ENCODE assay signal across 9 cellular contexts in the genomic region with DNA sequence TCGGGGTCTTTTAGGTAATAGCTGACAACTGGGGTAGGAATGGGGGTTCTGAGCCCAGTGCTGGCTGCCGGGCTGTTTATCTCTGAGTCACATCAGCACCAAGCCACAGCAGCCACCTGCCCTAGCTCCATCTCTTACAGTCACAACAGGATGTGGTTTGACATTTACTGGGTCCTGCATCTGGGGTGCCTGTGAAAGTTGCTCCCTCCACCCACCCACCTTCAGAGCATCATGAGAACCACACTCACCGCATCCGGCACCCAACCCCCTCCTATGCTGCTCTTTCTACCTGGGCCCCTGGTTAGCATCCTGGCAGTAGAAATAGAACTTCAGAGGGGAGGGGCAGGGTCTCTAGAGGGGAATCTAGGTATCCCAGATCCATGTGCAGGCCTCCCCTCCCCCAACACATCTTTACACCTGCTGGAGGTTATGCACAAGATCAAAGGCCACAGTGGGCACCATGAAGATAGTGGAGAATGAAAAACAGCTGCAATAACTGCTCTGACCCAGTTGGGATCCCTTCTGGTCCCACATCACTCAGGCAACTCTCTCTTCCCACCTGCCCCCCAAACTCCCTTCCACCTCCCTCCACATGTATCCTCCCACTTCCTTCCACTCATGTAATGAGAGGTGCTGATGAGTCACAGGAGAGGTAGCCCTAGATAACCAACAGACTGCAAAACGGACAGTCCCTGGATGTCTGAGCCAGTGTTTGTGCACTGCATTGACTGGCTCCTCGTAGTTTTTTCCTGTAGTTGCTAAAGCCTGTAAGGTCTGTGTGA. TPM values are rescaled to one million over a fixed set of nuclear protein-coding genes. Genes with fewer than 3 reads are reported as not detected.
A peak's percentile ranks its signal among the peaks of the same experiment; 100 is the strongest.
DNase-seq lines count a peak whose midpoint lies in the region; ATAC-seq and TF ChIP-seq lines count a peak whose summit lies in the region.
"Had no signal": no experiment of that assay in that cellular context is flagged by ENCODE, and none has a peak within 500 bp of the region (broad histone marks: within the 10 kb centered on the region; RNA-seq: fewer than 3 reads in every experiment).

No MANE protein-coding gene starts in this region.

- H3K9me3 ChIP-seq in SK-N-SH = 0 out of 2 replicates have a peak, but pooled peaks cover 3% of the 10 kb centered on the region

- no peak overlapping the region for H3K9ac ChIP-seq in SK-N-SH

- no peak for TF ChIP-seq RAD21 in SK-N-SH (IDR thresholded peaks at IDR 0.05; ENCODE audit: low read length)

- H2AFZ ChIP-seq in SK-N-SH (ENCODE audit: low read depth) = no peak overlapping the region

- CTCF ChIA-PET in SK-N-SH (lab: Yijun Ruan, JAX) = interaction anchor here (0.9 to 10.1 kb wide), 13 partner anchors 10 to 350 kb away, joined by 3 to 163 read pairs (median 10); no protein-coding TSS in a partner anchor

- POLR2A ChIA-PET in SK-N-SH (lab: Yijun Ruan, JAX) = no interaction called here

- ATAC-seq in SK-N-SH treated with all-trans-retinoic acid at 6 μM for 48 hours (no peak), HG03432 (IDR thresholded peaks at IDR 0.05; ENCODE audit: unreplicated experiment) (peak; percentile 87), esophagus mucosa (peak; percentile 86)

- H3K27me3 ChIP-seq in SK-N-SH (ENCODE audit: insufficient read depth) = no peaks in the 10 kb centered on the region

- H3K4me1 ChIP-seq in SK-N-SH (ENCODE audit: control insufficient read depth in 1 of 2, insufficient read depth in 2 of 2, low read depth in 1 of 2, low read length in 1 of 2) = peaks cover 20 to 27% of the 10 kb centered on the region in 2 experiments

- peak in 1 of 2 experiments; percentile 78; a peak in 2 of 4 replicates for TF ChIP-seq EP300 in SK-N-SH (IDR thresholded peaks at IDR 0.05; ENCODE audit: borderline replicate concordance in 1 of 2, low read depth in 1 of 2, low read length in 1 of 2)

- peak overlapping the region in 1 of 2 experiments; percentile 58; a peak in 2 of 4 replicates for H3K27ac ChIP-seq in SK-N-SH (ENCODE audit: low read depth in 2 of 2, low read length in 1 of 2)

- no peaks in the 10 kb centered on the region for H4K20me1 ChIP-seq in SK-N-SH (ENCODE audit: insufficient read depth)

- 26% methylated on average over 6 of the region's 6 CpGs for WGBS in SK-N-SH (ENCODE audit: low lambda C conversion rate)

- no peak for DNase-seq in SK-N-SH
- DNase-seq in activated CD4-positive, alpha-beta T cell treated with anti-CD3 and anti-CD28 coated beads, Interleukin-2, amount 50 U/mL, for 4 hours = peak; percentile 93 to 94
- peak; percentile 78 to 87 for DNase-seq in stimulated activated CD8-positive, alpha-beta memory T cell treated with anti-CD3 and anti-CD28 coated beads, Interleukin-2, amount 100 ng/mL, for 1 hour (ENCODE audit: low read depth in 2 of 2)
- no peak for DNase-seq in NOMO-1 treated with DMSO at 0.1 percent for 48 hours (lab: John Stamatoyannopoulos, UW; ENCODE audit: unreplicated experiment)
- no peak for DNase-seq in occipital lobe (lab: John Stamatoyannopoulos, UW)

- no peaks in the 10 kb centered on the region for H3K79me2 ChIP-seq in SK-N-SH (ENCODE audit: insufficient read depth)

- TF ChIP-seq CTCF in SK-N-SH (IDR thresholded peaks at IDR 0.05) = no peak

- peak overlapping the region; percentile 25; the same call in 1 of the 2 replicates for H3K4me2 ChIP-seq in SK-N-SH

- peaks cover 19% of the 10 kb centered on the region for H3F3A ChIP-seq in SK-N-SH (replicated peaks; ENCODE audit: insufficient read depth)

- no peaks in the 10 kb centered on the region for H3K36me3 ChIP-seq in SK-N-SH (replicated peaks in 1 of 2; ENCODE audit: control insufficient read depth in 1 of 2, insufficient read depth in 2 of 2, low read length in 1 of 2)

- H3K4me3 ChIP-seq in SK-N-SH (ENCODE audit: low read depth in 2 of 2, low read length in 1 of 2) = no peak overlapping the region

- no peaks in the 10 kb centered on the region for H3K9me2 ChIP-seq in SK-N-SH

TF ChIP-seq in SK-N-SH, 30 proteins besides CTCF, POLR2A, EP300 and RAD21 (continues in another document):
- TF ChIP-seq FOXM1 (IDR thresholded peaks at IDR 0.05; ENCODE audit: low read depth) (no peak), EZH2phosphoT487 (IDR thresholded peaks at IDR 0.05; ENCODE audit: borderline replicate concordance, low read depth) (no peak), RFX5 (IDR thresholded peaks at IDR 0.05; ENCODE audit: low read length) (no peak), FOXJ3 (CRISPR knock-in tag; IDR thresholded peaks at IDR 0.05) (no peak), NRF1 (IDR thresholded peaks at IDR 0.05; ENCODE audit: low read depth, low read length) (no peak), TCF12 (IDR thresholded peaks at IDR 0.05) (peak; percentile 92), RXRA (IDR thresholded peaks at IDR 0.05; ENCODE audit: borderline replicate concordance, low read depth) (peak; percentile 30; the same call in 1 of the 2 replicates), ELF1 (IDR thresholded peaks at IDR 0.05) (no peak), TEAD4 (IDR thresholded peaks at IDR 0.05; ENCODE audit: borderline replicate concordance, insufficient read depth) (peak; percentile 67; the same call in 1 of the 2 replicates), NFIC (IDR thresholded peaks at IDR 0.05; ENCODE audit: borderline replicate concordance) (peak; percentile 52; the same call in 1 of the 2 replicates)
- TF ChIP-seq, protein P1, sequence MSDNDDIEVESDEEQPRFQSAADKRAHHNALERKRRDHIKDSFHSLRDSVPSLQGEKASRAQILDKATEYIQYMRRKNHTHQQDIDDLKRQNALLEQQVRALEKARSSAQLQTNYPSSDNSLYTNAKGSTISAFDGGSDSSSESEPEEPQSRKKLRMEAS (IDR thresholded peaks at IDR 0.05; ENCODE audit: low read depth) = no peak

TF ChIP-seq in SK-N-SH treated with all-trans-retinoic acid at 6 μM for 48 hours, 23 proteins besides CTCF, POLR2A, EP300 and RAD21:
- TF ChIP-seq RARB (CRISPR knock-in tag; IDR thresholded peaks at IDR 0.05) (no peak), BACH2 (CRISPR knock-in tag; IDR thresholded peaks at IDR 0.05; ENCODE audit: borderline replicate concordance) (no peak)

RNA-seq across cellular contexts. Expression of a gene that starts 38.2 kb away (rescaled TPM):
- not detected in 2 replicates for polyA plus RNA-seq in SK-N-SH (2012; rRNA removed)
- not detected in 2 replicates for polyA plus RNA-seq in SK-N-SH (2012; cell fraction: cytosol; rRNA removed)
- polyA plus RNA-seq in SK-N-SH (2012; cell fraction: nucleus; rRNA removed) = not detected in 2 replicates
- total RNA-seq in esophagus mucosa (not detected), occipital lobe (not detected)
- total RNA-seq: dermis microvascular lymphatic vessel endothelial cell had no signal

RNA-seq across cellular contexts. Expression of a gene that starts 45.9 kb away (rescaled TPM):
- 1.2 and 1.8 TPM in 2 replicates for polyA plus RNA-seq in SK-N-SH (2012; rRNA removed)
- polyA plus RNA-seq in SK-N-SH (2012; cell fraction: cytosol; rRNA removed) = 1.1 and 1.2 TPM in 2 replicates
- polyA plus RNA-seq in SK-N-SH (2012; cell fraction: nucleus; rRNA removed) = 4.0 and 4.7 TPM in 2 replicates
- 18.1 TPM for total RNA-seq in esophagus mucosa
- total RNA-seq in occipital lobe = 55.8 TPM

RNA-seq across cellular contexts. Expression of a gene that starts 59.7 kb away (rescaled TPM):
- not detected in 2 replicates for polyA plus RNA-seq in SK-N-SH (2012; rRNA removed)
- polyA plus RNA-seq in SK-N-SH (2012; cell fraction: cytosol; rRNA removed) = not detected in 2 replicates
- polyA plus RNA-seq in SK-N-SH (2012; cell fraction: nucleus; rRNA removed) = not detected in 2 replicates
- total RNA-seq in esophagus mucosa (not detected), occipital lobe (not detected)
- total RNA-seq: dermis microvascular lymphatic vessel endothelial cell had no signal

Comparison
In these comparisons a context has a peak if more than half of its experiments do, and no peak if none do; other contexts are left out.
1. DNase-seq: peak in activated CD4-positive, alpha-beta T cell treated with anti-CD3 and anti-CD28 coated beads, Interleukin-2, amount 50 U/mL, for 4 hours (2 of 2) and stimulated activated CD8-positive, alpha-beta memory T cell treated with anti-CD3 and anti-CD28 coated beads, Interleukin-2, amount 100 ng/mL, for 1 hour (2 of 2); none in SK-N-SH (single experiment), NOMO-1 treated with DMSO at 0.1 percent for 48 hours (single experiment) and occipital lobe (single experiment).